8 cellular contexts compared by ENCODE assay signal in the genomic region with DNA sequence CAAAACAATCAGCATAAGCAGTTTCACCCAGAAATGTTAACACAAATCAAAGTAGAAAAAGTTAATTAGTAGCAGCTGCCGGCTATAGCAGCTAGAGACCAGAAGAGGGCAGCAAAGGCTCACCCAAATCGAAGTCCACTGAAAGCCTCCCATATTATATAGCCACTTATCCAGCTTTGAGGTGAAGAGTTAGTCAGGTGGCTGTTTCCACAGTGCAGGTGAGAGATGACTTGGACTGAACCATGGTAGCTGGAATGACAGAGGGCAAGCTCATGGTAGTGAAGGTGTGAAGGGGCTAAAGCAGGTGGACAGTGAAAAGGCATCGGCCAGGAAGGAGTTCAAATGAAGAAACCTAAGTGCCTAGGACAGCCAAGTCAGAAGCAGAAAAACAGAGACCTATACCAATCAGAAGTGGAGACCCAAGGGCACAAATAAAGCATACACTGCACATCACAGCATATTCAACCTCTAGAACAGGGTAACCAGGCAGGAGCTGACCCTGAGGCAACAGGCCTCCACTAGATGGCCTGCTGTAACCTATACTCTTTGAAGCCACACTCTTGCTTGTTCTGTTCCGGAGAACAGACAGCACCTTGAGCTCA. TPM values are rescaled to one million over a fixed set of nuclear protein-coding genes. Genes with fewer than 3 reads are reported as not detected.
A peak's percentile ranks its signal among the peaks of the same experiment; 100 is the strongest.
DNase-seq lines count a peak whose midpoint lies in the region; ATAC-seq and TF ChIP-seq lines count a peak whose summit lies in the region.

No MANE protein-coding gene starts in this region.

- DNase-seq in CD4-positive, CD25-positive, alpha-beta regulatory T cell, result peak; percentile 49 to 80 (median 76)
- DNase-seq in HCEC 1CT, result peak; percentile 63
- DNase-seq in NCI-H345 (lab: John Stamatoyannopoulos, UW), result peak; percentile 75
- DNase-seq in activated CD4-positive, alpha-beta T cell treated with anti-CD3 and anti-CD28 coated beads for 1 hour, result peak; percentile 50
- peak; percentile 74 for DNase-seq in choroid plexus epithelial cell (ENCODE audit: low read depth)
- peak; percentile 82 for DNase-seq in left kidney (ENCODE audit: low read depth, low spot score)
- peak; percentile 67 for DNase-seq in stimulated activated CD4-positive, alpha-beta T cell treated with anti-CD3 and anti-CD28 coated beads, Interleukin-4, amount 100 ng/mL, for 24 hours

- H3K36me3 ChIP-seq in CD4-positive, CD25-positive, alpha-beta regulatory T cell (ENCODE audit: control insufficient read depth, insufficient read depth, low read length), result no peaks in the 10 kb centered on the region

- peak; percentile 86 to 90 for ATAC-seq in CD4-positive, CD25-positive, alpha-beta regulatory T cell (ENCODE audit: low read depth in 2 of 2)
- no peak for ATAC-seq in HG02840 (IDR thresholded peaks at IDR 0.05; ENCODE audit: low FRiP score, unreplicated experiment)

- H3K27me3 ChIP-seq in CD4-positive, CD25-positive, alpha-beta regulatory T cell (ENCODE audit: control insufficient read depth, insufficient read depth, low read length), result no peaks in the 10 kb centered on the region

- no peaks in the 10 kb centered on the region for H3K4me1 ChIP-seq in CD4-positive, CD25-positive, alpha-beta regulatory T cell (ENCODE audit: control insufficient read depth, insufficient read depth, low read length, poor library complexity, severe bottlenecking)

- peaks cover 6 to 28% (median 16%) of the 10 kb centered on the region in 4 donors for H3K4me1 Mint-ChIP-seq in CD4-positive, CD25-positive, alpha-beta regulatory T cell

- H3K4me3 ChIP-seq in CD4-positive, CD25-positive, alpha-beta regulatory T cell (ENCODE audit: low read depth, low read length), result no peak overlapping the region
- H3K4me3 ChIP-seq in choroid plexus epithelial cell (ENCODE audit: low read depth, low read length), result no peak overlapping the region

- H3K27ac ChIP-seq in CD4-positive, CD25-positive, alpha-beta regulatory T cell (ENCODE audit: insufficient read depth, low read length, poor library complexity, severe bottlenecking), result no peak overlapping the region

- TF ChIP-seq CTCF in choroid plexus epithelial cell (conservative IDR thresholded peaks at IDR 0.05; ENCODE audit: low read depth, low read length), result peak; percentile 94

- no peak overlapping the region for H3K4me3 Mint-ChIP-seq in CD4-positive, CD25-positive, alpha-beta regulatory T cell

- H3K9me3 ChIP-seq in CD4-positive, CD25-positive, alpha-beta regulatory T cell (ENCODE audit: control insufficient read depth in 2 of 2, low read length in 2 of 2), result no peaks in the 10 kb centered on the region

- no peaks in the 10 kb centered on the region for H3K36me3 Mint-ChIP-seq in CD4-positive, CD25-positive, alpha-beta regulatory T cell

- H3K9me3 Mint-ChIP-seq in CD4-positive, CD25-positive, alpha-beta regulatory T cell, result no peaks in the 10 kb centered on the region

- no peaks in the 10 kb centered on the region for H3K27me3 Mint-ChIP-seq in CD4-positive, CD25-positive, alpha-beta regulatory T cell

- peak overlapping the region; percentile 70 to 81 (median 72) for H3K27ac Mint-ChIP-seq in CD4-positive, CD25-positive, alpha-beta regulatory T cell

RNA-seq across cellular contexts. Expression of a gene that starts 7.2 kb away (rescaled TPM):
- total RNA-seq in CD4-positive, CD25-positive, alpha-beta regulatory T cell, result 103 TPM
- polyA plus RNA-seq in CD4-positive, CD25-positive, alpha-beta regulatory T cell, result 10 to 100 TPM; 16.0 to 22.8 (median 19.2) TPM
